1 cellular context compared by ENCODE assay signal in the genomic region with DNA sequence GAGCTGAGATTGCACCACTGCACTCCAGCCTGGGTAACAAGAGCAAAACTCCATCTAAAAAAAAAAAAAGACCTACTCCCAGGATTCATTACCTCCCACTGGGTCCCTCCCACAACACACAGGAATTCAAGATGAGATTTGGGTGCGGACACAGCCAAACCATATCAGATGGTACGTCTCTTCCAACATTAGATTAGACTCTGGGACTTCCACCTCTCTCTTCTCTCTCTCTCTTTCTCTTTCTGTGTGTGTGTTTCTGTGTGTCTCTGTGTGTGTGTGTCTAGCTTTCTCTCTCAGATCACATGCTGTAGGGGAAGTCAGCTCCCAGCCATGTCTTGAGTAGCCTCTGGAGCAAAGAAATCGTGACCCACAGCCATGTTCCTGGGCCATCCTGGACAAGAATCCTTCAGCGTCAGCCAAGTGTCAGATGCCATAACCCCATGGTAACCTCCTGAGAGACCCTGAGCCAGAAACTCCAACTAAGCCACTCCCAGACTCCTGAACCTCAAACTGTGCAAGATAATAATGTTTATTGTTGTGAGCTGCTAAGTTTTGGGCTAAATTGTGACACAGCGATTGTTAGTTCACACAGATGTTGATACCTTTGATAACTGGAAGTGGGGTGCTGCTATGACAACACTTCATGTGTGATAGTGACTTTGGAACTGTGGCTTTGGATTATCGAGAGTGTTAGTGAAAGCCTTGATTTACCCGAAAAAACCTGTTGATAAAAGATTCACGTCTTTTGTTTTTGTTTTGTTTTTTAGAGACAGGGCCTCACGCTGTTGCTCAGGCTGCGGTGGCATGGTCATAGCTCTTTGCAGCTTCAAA.
TF ChIP-seq lines count a peak whose summit lies in the region.

No MANE protein-coding gene starts in this region.

TF ChIP-seq in K562, 482 proteins besides CTCF, POLR2A, EP300 and RAD21 (continued from another document and continues in another):
- TF ChIP-seq, protein P1, sequence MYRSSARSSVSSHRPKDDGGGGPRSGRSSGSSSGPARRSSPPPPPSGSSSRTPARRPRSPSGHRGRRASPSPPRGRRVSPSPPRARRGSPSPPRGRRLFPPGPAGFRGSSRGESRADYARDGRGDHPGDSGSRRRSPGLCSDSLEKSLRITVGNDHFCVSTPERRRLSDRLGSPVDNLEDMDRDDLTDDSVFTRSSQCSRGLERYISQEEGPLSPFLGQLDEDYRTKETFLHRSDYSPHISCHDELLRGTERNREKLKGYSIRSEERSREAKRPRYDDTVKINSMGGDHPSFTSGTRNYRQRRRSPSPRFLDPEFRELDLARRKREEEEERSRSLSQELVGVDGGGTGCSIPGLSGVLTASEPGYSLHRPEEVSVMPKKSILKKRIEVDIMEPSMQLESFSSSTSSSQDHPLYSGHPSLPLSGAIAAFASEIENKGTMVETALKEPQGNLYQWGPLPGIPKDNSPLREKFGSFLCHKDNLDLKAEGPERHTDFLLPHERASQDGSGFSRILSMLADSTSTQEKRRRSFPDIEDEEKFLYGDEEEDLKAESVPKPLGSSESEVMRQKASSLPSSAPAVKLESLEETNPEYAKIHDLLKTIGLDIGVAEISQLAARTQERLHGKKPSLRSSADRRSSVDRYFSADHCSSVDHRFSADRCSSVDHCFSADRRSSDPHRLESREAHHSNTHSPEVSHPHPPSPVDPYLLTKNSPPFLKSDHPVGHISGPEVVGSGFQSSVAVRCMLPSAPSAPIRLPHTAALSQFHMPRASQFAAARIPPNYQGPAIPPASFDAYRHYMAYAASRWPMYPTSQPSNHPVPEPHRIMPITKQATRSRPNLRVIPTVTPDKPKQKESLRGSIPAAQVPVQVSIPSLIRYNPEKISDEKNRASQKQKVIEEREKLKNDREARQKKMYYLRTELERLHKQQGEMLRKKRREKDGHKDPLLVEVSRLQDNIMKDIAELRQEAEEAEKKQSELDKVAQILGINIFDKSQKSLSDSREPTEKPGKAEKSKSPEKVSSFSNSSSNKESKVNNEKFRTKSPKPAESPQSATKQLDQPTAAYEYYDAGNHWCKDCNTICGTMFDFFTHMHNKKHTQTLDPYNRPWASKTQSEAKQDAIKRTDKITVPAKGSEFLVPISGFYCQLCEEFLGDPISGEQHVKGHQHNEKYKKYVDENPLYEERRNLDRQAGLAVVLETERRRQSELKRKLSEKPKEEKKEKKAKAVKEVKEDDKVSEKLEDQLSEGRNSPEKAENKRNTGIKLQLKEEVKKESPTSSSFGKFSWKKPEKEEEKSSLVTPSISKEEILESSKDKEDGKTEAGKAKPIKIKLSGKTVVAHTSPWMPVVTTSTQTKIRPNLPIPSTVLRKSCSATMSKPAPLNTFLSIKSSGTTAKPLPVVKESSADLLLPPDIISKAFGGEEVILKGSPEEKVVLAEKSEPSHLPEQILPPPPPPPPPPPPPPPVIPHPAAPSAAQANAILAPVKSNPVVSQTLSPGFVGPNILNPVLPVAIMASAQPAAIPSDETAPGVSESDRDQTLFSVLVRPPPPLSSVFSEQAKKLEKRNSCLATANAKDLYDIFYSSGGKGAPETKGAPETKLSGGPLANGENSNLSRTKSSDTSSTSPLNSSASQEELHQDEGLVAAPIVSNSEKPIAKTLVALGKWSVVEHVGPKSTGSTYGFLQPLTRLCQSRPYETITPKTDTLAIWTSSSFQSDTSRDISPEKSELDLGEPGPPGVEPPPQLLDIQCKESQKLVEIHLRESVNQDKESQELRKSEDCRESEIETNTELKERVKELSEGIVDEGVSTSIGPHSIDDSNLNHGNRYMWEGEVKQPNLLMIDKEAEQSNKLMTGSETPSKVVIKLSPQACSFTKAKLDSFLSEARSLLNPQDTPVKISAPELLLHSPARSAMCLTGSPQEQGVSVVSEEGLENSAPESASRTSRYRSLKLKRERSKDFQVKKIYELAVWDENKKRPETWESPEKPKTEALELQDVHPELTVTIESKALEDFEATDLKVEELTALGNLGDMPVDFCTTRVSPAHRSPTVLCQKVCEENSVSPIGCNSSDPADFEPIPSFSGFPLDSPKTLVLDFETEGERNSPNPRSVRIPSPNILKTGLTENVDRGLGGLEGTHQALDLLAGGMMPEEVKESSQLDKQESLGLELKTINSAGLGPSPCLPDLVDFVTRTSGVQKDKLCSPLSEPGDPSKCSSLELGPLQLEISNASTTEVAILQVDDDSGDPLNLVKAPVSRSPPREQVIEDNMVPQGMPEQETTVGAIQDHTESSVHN (IDR thresholded peaks at IDR 0.05; ENCODE audit: borderline replicate concordance in 1 of 2, low read depth in 1 of 2), result peak in 1 of 2 experiments; percentile 22; a peak in 1 of 4 replicates
- TF ChIP-seq HDAC1 (IDR thresholded peaks at IDR 0.05) (peak in 1 of 2 experiments; percentile 50; a peak in 1 of 4 replicates), CEBPG (CRISPR knock-in tag; IDR thresholded peaks at IDR 0.05) (0 out of 2 replicates have a peak, but pooled peaks have one; percentile 16), CEBPG (tag; conservative IDR thresholded peaks at IDR 0.05 in 1 of 2, IDR thresholded peaks at IDR 0.05 in 1 of 2) (no peak), TRIM24 (IDR thresholded peaks at IDR 0.05) (0 out of 4 replicates have a peak, but pooled peaks have one; percentile 23 to 28), BCOR (IDR thresholded peaks at IDR 0.05) (no peak), GTF2E2 (tag; IDR thresholded peaks at IDR 0.05) (peak; percentile 50; the same call in 1 of the 2 replicates), NBN (IDR thresholded peaks at IDR 0.05; ENCODE audit: low read depth) (peak; percentile 76; the same call in 1 of the 2 replicates), BACH1 (tag; IDR thresholded peaks at IDR 0.05) (peak; percentile 55; the same call in 1 of the 2 replicates), ZNF766 (CRISPR knock-in tag; conservative IDR thresholded peaks at IDR 0.05) (0 out of 2 replicates have a peak, but pooled peaks have one; percentile 24), RCOR1 (IDR thresholded peaks at IDR 0.05; ENCODE audit: borderline replicate concordance in 1 of 2, low read depth in 2 of 2, low read length in 2 of 2) (peak in 1 of 2 experiments; percentile 63; a peak in 2 of 4 replicates), NFRKB (IDR thresholded peaks at IDR 0.05; ENCODE audit: low read depth) (0 out of 2 replicates have a peak, but pooled peaks have one; percentile 25), ZNF143 (CRISPR knock-in tag; IDR thresholded peaks at IDR 0.05) (no peak), NR1H2 (CRISPR knock-in tag; IDR thresholded peaks at IDR 0.05) (0 out of 2 replicates have a peak, but pooled peaks have one; percentile 83), CC2D1A (IDR thresholded peaks at IDR 0.05) (peak; percentile 70), NR4A1 (CRISPR knock-in tag; IDR thresholded peaks at IDR 0.05) (peak; percentile 67; the same call in 1 of the 2 replicates), NR4A1 (tag; IDR thresholded peaks at IDR 0.05) (no peak), RFX1 (IDR thresholded peaks at IDR 0.05) (peak; percentile 75), ZNF644 (tag; IDR thresholded peaks at IDR 0.05; ENCODE audit: low read depth) (no peak), KDM1A (IDR thresholded peaks at IDR 0.05) (peak; percentile 25 to 44; a peak in 2 of 4 replicates), ZNF764 (CRISPR knock-in tag; IDR thresholded peaks at IDR 0.05; ENCODE audit: low read depth) (no peak), DMBX1 (CRISPR knock-in tag; IDR thresholded peaks at IDR 0.05; ENCODE audit: borderline replicate concordance) (peak; percentile 13; the same call in 1 of the 2 replicates), ZNF79 (CRISPR knock-in tag; IDR thresholded peaks at IDR 0.05; ENCODE audit: low read depth) (0 out of 2 replicates have a peak, but pooled peaks have one; percentile 44), ARID1B (IDR thresholded peaks at IDR 0.05) (peak; percentile 65)
- TF ChIP-seq, protein P2, sequence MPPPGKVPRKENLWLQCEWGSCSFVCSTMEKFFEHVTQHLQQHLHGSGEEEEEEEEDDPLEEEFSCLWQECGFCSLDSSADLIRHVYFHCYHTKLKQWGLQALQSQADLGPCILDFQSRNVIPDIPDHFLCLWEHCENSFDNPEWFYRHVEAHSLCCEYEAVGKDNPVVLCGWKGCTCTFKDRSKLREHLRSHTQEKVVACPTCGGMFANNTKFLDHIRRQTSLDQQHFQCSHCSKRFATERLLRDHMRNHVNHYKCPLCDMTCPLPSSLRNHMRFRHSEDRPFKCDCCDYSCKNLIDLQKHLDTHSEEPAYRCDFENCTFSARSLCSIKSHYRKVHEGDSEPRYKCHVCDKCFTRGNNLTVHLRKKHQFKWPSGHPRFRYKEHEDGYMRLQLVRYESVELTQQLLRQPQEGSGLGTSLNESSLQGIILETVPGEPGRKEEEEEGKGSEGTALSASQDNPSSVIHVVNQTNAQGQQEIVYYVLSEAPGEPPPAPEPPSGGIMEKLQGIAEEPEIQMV (tag; conservative IDR thresholded peaks at IDR 0.05; ENCODE audit: low read depth), result no peak
- TF ChIP-seq, protein P3, sequence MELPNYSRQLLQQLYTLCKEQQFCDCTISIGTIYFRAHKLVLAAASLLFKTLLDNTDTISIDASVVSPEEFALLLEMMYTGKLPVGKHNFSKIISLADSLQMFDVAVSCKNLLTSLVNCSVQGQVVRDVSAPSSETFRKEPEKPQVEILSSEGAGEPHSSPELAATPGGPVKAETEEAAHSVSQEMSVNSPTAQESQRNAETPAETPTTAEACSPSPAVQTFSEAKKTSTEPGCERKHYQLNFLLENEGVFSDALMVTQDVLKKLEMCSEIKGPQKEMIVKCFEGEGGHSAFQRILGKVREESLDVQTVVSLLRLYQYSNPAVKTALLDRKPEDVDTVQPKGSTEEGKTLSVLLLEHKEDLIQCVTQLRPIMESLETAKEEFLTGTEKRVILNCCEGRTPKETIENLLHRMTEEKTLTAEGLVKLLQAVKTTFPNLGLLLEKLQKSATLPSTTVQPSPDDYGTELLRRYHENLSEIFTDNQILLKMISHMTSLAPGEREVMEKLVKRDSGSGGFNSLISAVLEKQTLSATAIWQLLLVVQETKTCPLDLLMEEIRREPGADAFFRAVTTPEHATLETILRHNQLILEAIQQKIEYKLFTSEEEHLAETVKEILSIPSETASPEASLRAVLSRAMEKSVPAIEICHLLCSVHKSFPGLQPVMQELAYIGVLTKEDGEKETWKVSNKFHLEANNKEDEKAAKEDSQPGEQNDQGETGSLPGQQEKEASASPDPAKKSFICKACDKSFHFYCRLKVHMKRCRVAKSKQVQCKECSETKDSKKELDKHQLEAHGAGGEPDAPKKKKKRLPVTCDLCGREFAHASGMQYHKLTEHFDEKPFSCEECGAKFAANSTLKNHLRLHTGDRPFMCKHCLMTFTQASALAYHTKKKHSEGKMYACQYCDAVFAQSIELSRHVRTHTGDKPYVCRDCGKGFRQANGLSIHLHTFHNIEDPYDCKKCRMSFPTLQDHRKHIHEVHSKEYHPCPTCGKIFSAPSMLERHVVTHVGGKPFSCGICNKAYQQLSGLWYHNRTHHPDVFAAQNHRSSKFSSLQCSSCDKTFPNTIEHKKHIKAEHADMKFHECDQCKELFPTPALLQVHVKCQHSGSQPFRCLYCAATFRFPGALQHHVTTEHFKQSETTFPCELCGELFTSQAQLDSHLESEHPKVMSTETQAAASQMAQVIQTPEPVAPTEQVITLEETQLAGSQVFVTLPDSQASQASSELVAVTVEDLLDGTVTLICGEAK (IDR thresholded peaks at IDR 0.05), result 0 out of 2 replicates have a peak, but pooled peaks have one; percentile 21
- TF ChIP-seq, protein P3 (CRISPR knock-in tag; IDR thresholded peaks at IDR 0.05), result no peak
- TF ChIP-seq, protein P4, sequence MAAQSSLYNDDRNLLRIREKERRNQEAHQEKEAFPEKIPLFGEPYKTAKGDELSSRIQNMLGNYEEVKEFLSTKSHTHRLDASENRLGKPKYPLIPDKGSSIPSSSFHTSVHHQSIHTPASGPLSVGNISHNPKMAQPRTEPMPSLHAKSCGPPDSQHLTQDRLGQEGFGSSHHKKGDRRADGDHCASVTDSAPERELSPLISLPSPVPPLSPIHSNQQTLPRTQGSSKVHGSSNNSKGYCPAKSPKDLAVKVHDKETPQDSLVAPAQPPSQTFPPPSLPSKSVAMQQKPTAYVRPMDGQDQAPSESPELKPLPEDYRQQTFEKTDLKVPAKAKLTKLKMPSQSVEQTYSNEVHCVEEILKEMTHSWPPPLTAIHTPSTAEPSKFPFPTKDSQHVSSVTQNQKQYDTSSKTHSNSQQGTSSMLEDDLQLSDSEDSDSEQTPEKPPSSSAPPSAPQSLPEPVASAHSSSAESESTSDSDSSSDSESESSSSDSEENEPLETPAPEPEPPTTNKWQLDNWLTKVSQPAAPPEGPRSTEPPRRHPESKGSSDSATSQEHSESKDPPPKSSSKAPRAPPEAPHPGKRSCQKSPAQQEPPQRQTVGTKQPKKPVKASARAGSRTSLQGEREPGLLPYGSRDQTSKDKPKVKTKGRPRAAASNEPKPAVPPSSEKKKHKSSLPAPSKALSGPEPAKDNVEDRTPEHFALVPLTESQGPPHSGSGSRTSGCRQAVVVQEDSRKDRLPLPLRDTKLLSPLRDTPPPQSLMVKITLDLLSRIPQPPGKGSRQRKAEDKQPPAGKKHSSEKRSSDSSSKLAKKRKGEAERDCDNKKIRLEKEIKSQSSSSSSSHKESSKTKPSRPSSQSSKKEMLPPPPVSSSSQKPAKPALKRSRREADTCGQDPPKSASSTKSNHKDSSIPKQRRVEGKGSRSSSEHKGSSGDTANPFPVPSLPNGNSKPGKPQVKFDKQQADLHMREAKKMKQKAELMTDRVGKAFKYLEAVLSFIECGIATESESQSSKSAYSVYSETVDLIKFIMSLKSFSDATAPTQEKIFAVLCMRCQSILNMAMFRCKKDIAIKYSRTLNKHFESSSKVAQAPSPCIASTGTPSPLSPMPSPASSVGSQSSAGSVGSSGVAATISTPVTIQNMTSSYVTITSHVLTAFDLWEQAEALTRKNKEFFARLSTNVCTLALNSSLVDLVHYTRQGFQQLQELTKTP (IDR thresholded peaks at IDR 0.05; ENCODE audit: low read depth in 1 of 2, partially characterized antibody in 2 of 2), result peak in 1 of 2 experiments; percentile 33
